ENCODE assay signal across 10 cellular contexts in genomic region chr2:60553992-60554648, GRCh38. TPM values are rescaled to one million over a fixed set of nuclear protein-coding genes. Genes with fewer than 3 reads are reported as not detected.
DNase-seq lines count a peak whose midpoint lies in the region; ATAC-seq and TF ChIP-seq lines count a peak whose summit lies in the region.
"Had no signal": no experiment of that assay in that cellular context is flagged by ENCODE, and none has a peak within 500 bp of the region (broad histone marks: within the 10 kb centered on the region; RNA-seq: fewer than 3 reads in every experiment).

No MANE protein-coding gene starts in this region.

- TF ChIP-seq POLR2A in erythroblast (IDR thresholded peaks at IDR 0.05; ENCODE audit: low read length) = no peak

- H3K4me3 Mint-ChIP-seq in naive B cell = peak overlapping the region; percentile 92 to 100 (median 97)

- H3K9me3 ChIP-seq in SU-DHL-6 (ENCODE audit: insufficient read depth, low read length) = no peaks in the 10 kb centered on the region

- DNase-seq in NCI-H1092 treated with DMSO at 0.1 percent for 48 hours (lab: John Stamatoyannopoulos, UW) (peak; percentile 38), NCI-H1092 (lab: John Stamatoyannopoulos, UW) (no peak), erythroblast (lab: John Stamatoyannopoulos, UW) (peak; percentile 60 to 83), naive B cell (peak; percentile 73), germinal center (ENCODE audit: low spot score) (no peak)

- H3F3A ChIP-seq in SU-DHL-6 (ENCODE audit: insufficient read depth) = peaks cover 28% of the 10 kb centered on the region

- H3K27ac ChIP-seq in SU-DHL-6 (ENCODE audit: low read depth, low read length) = peak overlapping the region; percentile 97
- H3K27ac ChIP-seq: C4-2B had no signal

- H3K9me3 Mint-ChIP-seq in naive B cell = no peaks in the 10 kb centered on the region
- H3K9me3 Mint-ChIP-seq: activated naive CD4-positive, alpha-beta T cell treated with anti-CD3 and anti-CD28 coated beads, Interleukin-2, amount 50 U/mL, for 72 hours had no signal

- no peaks in the 10 kb centered on the region for H3K27me3 Mint-ChIP-seq in naive B cell

- H3K79me2 ChIP-seq in SU-DHL-6 (ENCODE audit: insufficient read depth, low read length) = peaks cover 53% of the 10 kb centered on the region

- peaks cover 14 to 17% (median 15%) of the 10 kb centered on the region in 3 donors for H3K4me1 Mint-ChIP-seq in naive B cell

- H3K27me3 ChIP-seq in SU-DHL-6 (ENCODE audit: low read length) = no peaks in the 10 kb centered on the region

- no peaks in the 10 kb centered on the region for H3K36me3 ChIP-seq in SU-DHL-6 (ENCODE audit: low read length)

- ATAC-seq in HG02870 (IDR thresholded peaks at IDR 0.05; ENCODE audit: unreplicated experiment) = peak; percentile 8
- ATAC-seq in naive B cell (ENCODE audit: low read depth in 2 of 2) = peak; percentile 8 to 15
- ATAC-seq in GM21360 (IDR thresholded peaks at IDR 0.05; ENCODE audit: unreplicated experiment) = no peak

- H3K27ac Mint-ChIP-seq in naive B cell = peak overlapping the region; percentile 89 to 99 (median 96)
- H3K27ac Mint-ChIP-seq: activated naive CD4-positive, alpha-beta T cell treated with anti-CD3 and anti-CD28 coated beads, Interleukin-2, amount 50 U/mL, for 72 hours had no signal

- peaks cover 0 to 15% of the 10 kb centered on the region in 2 donors for H3K36me3 Mint-ChIP-seq in naive B cell

- no peaks in the 10 kb centered on the region for H3K9me2 ChIP-seq in SU-DHL-6 (replicated peaks; ENCODE audit: insufficient read depth, low read length)

- H3K9ac ChIP-seq in SU-DHL-6 (ENCODE audit: low read length) = peak overlapping the region; percentile 91

- TF ChIP-seq CTCF in SU-DHL-6 (IDR thresholded peaks at IDR 0.05; ENCODE audit: insufficient read depth, low read length, poor library complexity, severe bottlenecking) = no peak

- H3K4me2 ChIP-seq in SU-DHL-6 (ENCODE audit: low read depth, low read length, poor library complexity, severe bottlenecking) = peak overlapping the region; percentile 100

- peak overlapping the region; percentile 9 for H2AFZ ChIP-seq in SU-DHL-6 (ENCODE audit: low read depth, low read length, severe bottlenecking)

- H3K4me3 ChIP-seq in SU-DHL-6 (ENCODE audit: insufficient read depth, low read length, poor library complexity, severe bottlenecking) = peak overlapping the region; percentile 84

- no peaks in the 10 kb centered on the region for H4K20me1 ChIP-seq in SU-DHL-6 (ENCODE audit: low read depth, low read length)

RNA-seq across cellular contexts. Expression of gene BCL11A, which starts 0.7 kb away (rescaled TPM):
- 100 to 1,000 TPM; 152 to 246 (median 192) TPM for polyA plus RNA-seq in naive B cell (ENCODE audit: low read depth in 6 of 6)

Comparison
In these comparisons a context has a peak if more than half of its experiments do, and no peak if none do; other contexts are left out.
1. DNase-seq: peak in NCI-H1092 treated with DMSO at 0.1 percent for 48 hours (single experiment), erythroblast (2 of 2) and naive B cell (single experiment); none in NCI-H1092 (single experiment) and germinal center (single experiment).